2 cellular contexts compared by ENCODE assay signal in the genomic region with DNA sequence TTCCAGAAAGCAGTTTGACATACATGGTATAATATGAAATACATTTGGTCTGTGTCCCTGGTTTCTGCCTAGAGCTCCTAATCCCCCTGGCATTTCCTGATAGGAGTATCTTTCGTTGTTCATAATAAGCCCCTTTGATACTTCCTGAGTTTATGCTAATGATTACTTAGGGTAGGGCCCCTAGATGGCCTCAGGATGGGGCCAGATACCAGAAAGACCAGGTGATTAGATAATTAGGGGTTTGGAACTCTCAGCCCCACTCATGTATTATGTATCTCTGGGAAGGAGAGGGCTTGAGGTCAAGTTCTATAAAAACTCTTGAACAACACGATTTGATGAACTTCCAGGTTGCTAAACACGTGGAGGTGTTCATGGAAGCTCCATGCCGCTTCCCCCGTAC.
TF ChIP-seq lines count a peak whose summit lies in the region.

No MANE protein-coding gene starts in this region.

TF ChIP-seq in H1, 55 proteins besides CTCF, POLR2A, EP300 and RAD21:
- TF ChIP-seq, protein P1, sequence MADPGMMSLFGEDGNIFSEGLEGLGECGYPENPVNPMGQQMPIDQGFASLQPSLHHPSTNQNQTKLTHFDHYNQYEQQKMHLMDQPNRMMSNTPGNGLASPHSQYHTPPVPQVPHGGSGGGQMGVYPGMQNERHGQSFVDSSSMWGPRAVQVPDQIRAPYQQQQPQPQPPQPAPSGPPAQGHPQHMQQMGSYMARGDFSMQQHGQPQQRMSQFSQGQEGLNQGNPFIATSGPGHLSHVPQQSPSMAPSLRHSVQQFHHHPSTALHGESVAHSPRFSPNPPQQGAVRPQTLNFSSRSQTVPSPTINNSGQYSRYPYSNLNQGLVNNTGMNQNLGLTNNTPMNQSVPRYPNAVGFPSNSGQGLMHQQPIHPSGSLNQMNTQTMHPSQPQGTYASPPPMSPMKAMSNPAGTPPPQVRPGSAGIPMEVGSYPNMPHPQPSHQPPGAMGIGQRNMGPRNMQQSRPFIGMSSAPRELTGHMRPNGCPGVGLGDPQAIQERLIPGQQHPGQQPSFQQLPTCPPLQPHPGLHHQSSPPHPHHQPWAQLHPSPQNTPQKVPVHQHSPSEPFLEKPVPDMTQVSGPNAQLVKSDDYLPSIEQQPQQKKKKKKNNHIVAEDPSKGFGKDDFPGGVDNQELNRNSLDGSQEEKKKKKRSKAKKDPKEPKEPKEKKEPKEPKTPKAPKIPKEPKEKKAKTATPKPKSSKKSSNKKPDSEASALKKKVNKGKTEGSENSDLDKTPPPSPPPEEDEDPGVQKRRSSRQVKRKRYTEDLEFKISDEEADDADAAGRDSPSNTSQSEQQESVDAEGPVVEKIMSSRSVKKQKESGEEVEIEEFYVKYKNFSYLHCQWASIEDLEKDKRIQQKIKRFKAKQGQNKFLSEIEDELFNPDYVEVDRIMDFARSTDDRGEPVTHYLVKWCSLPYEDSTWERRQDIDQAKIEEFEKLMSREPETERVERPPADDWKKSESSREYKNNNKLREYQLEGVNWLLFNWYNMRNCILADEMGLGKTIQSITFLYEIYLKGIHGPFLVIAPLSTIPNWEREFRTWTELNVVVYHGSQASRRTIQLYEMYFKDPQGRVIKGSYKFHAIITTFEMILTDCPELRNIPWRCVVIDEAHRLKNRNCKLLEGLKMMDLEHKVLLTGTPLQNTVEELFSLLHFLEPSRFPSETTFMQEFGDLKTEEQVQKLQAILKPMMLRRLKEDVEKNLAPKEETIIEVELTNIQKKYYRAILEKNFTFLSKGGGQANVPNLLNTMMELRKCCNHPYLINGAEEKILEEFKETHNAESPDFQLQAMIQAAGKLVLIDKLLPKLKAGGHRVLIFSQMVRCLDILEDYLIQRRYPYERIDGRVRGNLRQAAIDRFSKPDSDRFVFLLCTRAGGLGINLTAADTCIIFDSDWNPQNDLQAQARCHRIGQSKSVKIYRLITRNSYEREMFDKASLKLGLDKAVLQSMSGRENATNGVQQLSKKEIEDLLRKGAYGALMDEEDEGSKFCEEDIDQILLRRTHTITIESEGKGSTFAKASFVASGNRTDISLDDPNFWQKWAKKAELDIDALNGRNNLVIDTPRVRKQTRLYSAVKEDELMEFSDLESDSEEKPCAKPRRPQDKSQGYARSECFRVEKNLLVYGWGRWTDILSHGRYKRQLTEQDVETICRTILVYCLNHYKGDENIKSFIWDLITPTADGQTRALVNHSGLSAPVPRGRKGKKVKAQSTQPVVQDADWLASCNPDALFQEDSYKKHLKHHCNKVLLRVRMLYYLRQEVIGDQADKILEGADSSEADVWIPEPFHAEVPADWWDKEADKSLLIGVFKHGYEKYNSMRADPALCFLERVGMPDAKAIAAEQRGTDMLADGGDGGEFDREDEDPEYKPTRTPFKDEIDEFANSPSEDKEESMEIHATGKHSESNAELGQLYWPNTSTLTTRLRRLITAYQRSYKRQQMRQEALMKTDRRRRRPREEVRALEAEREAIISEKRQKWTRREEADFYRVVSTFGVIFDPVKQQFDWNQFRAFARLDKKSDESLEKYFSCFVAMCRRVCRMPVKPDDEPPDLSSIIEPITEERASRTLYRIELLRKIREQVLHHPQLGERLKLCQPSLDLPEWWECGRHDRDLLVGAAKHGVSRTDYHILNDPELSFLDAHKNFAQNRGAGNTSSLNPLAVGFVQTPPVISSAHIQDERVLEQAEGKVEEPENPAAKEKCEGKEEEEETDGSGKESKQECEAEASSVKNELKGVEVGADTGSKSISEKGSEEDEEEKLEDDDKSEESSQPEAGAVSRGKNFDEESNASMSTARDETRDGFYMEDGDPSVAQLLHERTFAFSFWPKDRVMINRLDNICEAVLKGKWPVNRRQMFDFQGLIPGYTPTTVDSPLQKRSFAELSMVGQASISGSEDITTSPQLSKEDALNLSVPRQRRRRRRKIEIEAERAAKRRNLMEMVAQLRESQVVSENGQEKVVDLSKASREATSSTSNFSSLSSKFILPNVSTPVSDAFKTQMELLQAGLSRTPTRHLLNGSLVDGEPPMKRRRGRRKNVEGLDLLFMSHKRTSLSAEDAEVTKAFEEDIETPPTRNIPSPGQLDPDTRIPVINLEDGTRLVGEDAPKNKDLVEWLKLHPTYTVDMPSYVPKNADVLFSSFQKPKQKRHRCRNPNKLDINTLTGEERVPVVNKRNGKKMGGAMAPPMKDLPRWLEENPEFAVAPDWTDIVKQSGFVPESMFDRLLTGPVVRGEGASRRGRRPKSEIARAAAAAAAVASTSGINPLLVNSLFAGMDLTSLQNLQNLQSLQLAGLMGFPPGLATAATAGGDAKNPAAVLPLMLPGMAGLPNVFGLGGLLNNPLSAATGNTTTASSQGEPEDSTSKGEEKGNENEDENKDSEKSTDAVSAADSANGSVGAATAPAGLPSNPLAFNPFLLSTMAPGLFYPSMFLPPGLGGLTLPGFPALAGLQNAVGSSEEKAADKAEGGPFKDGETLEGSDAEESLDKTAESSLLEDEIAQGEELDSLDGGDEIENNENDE (IDR thresholded peaks at IDR 0.05; ENCODE audit: insufficient replicate concordance, low read length) = no peak
- TF ChIP-seq PHF8 (conservative IDR thresholded peaks at IDR 0.05; ENCODE audit: low read depth, low read length) (no peak), CBX8 (IDR thresholded peaks at IDR 0.05; ENCODE audit: borderline replicate concordance, low read depth, low read length) (no peak), KDM1A (IDR thresholded peaks at IDR 0.05; ENCODE audit: borderline replicate concordance, low read length) (no peak), YY1 (IDR thresholded peaks at IDR 0.05; ENCODE audit: low read depth, low read length) (no peak), HDAC6 (IDR thresholded peaks at IDR 0.05; ENCODE audit: low read depth, low read length) (no peak), BACH1 (IDR thresholded peaks at IDR 0.05; ENCODE audit: low read length) (no peak), POLR2AphosphoS5 (IDR thresholded peaks at IDR 0.05; ENCODE audit: low read depth, low read length) (no peak), MAFK (IDR thresholded peaks at IDR 0.05; ENCODE audit: low read depth, low read length) (no peak)
- TF ChIP-seq, protein P2, sequence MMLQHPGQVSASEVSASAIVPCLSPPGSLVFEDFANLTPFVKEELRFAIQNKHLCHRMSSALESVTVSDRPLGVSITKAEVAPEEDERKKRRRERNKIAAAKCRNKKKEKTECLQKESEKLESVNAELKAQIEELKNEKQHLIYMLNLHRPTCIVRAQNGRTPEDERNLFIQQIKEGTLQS (IDR thresholded peaks at IDR 0.05; ENCODE audit: insufficient read depth, low read depth, low read length) = no peak

TF ChIP-seq in SK-N-SH treated with all-trans-retinoic acid at 6 μM for 48 hours, 23 proteins besides CTCF, POLR2A, EP300 and RAD21:
- TF ChIP-seq GLIS3 (CRISPR knock-in tag; IDR thresholded peaks at IDR 0.05) (no peak), ZFP30 (CRISPR knock-in tag; IDR thresholded peaks at IDR 0.05) (no peak), CSDC2 (CRISPR knock-in tag; IDR thresholded peaks at IDR 0.05) (no peak), OSR1 (CRISPR knock-in tag; IDR thresholded peaks at IDR 0.05) (no peak), PPARA (CRISPR knock-in tag; IDR thresholded peaks at IDR 0.05; ENCODE audit: borderline replicate concordance) (no peak), BACH2 (CRISPR knock-in tag; IDR thresholded peaks at IDR 0.05; ENCODE audit: borderline replicate concordance) (no peak), TCF4 (CRISPR knock-in tag; IDR thresholded peaks at IDR 0.05; ENCODE audit: borderline replicate concordance) (no peak), ZNF565 (CRISPR knock-in tag; conservative IDR thresholded peaks at IDR 0.05; ENCODE audit: low read depth) (no peak), ZNF70 (CRISPR knock-in tag; IDR thresholded peaks at IDR 0.05) (no peak), ZC3H10 (CRISPR knock-in tag; IDR thresholded peaks at IDR 0.05) (no peak), ZFP3 (CRISPR knock-in tag; IDR thresholded peaks at IDR 0.05) (no peak), RARB (CRISPR knock-in tag; IDR thresholded peaks at IDR 0.05) (no peak)
- TF ChIP-seq, protein P3, sequence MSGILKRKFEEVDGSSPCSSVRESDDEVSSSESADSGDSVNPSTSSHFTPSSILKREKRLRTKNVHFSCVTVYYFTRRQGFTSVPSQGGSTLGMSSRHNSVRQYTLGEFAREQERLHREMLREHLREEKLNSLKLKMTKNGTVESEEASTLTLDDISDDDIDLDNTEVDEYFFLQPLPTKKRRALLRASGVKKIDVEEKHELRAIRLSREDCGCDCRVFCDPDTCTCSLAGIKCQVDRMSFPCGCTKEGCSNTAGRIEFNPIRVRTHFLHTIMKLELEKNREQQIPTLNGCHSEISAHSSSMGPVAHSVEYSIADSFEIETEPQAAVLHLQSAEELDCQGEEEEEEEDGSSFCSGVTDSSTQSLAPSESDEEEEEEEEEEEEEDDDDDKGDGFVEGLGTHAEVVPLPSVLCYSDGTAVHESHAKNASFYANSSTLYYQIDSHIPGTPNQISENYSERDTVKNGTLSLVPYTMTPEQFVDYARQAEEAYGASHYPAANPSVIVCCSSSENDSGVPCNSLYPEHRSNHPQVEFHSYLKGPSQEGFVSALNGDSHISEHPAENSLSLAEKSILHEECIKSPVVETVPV (CRISPR knock-in tag; IDR thresholded peaks at IDR 0.05) = no peak
- TF ChIP-seq, protein P4, sequence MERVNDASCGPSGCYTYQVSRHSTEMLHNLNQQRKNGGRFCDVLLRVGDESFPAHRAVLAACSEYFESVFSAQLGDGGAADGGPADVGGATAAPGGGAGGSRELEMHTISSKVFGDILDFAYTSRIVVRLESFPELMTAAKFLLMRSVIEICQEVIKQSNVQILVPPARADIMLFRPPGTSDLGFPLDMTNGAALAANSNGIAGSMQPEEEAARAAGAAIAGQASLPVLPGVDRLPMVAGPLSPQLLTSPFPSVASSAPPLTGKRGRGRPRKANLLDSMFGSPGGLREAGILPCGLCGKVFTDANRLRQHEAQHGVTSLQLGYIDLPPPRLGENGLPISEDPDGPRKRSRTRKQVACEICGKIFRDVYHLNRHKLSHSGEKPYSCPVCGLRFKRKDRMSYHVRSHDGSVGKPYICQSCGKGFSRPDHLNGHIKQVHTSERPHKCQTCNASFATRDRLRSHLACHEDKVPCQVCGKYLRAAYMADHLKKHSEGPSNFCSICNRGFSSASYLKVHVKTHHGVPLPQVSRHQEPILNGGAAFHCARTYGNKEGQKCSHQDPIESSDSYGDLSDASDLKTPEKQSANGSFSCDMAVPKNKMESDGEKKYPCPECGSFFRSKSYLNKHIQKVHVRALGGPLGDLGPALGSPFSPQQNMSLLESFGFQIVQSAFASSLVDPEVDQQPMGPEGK (CRISPR knock-in tag; IDR thresholded peaks at IDR 0.05; ENCODE audit: borderline replicate concordance) = no peak
